1 cellular context compared by ENCODE assay signal in genomic region chr17:10251212-10251948, GRCh38.
TF ChIP-seq lines count a peak whose summit lies in the region.

No MANE protein-coding gene starts in this region.

TF ChIP-seq in GM12878, 131 proteins besides CTCF, POLR2A, EP300 and RAD21 (continued from another document):
- TF ChIP-seq MLLT1 (IDR thresholded peaks at IDR 0.05) = no peak
- TF ChIP-seq STAT1 (conservative IDR thresholded peaks at IDR 0.05) = no peak
